In the genomic region with DNA sequence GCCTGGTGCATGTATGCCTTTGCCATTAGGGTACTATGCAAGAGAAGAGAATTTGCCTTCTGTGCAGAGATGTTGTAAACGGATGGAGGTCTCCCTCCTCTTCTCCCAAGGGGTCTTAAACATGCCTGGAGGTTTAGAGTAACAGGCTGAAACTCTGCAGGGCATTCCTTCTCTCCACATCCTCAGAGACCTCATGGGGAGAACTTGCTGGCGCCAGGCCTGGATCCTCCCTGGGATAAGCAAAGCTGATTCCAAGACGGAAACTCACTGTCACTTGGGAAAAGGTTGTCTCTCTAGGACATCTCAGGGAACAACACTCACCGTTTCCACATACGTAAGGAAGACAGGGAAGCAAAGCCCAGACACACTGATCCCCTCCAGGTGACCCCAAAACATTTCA, we compare ENCODE assay signal across 2 cellular contexts.
TF ChIP-seq lines count a peak whose summit lies in the region.

No MANE protein-coding gene starts in this region.

TF ChIP-seq in HEK293, 187 proteins besides CTCF, POLR2A, EP300 and RAD21:
- no peak for TF ChIP-seq SP2 (tag by site-specific recombination; IDR thresholded peaks at IDR 0.05)
- TF ChIP-seq ZIC2 (tag by site-specific recombination; IDR thresholded peaks at IDR 0.05): peak; percentile 71
- no peak for TF ChIP-seq ZNF132 (tag by site-specific recombination; IDR thresholded peaks at IDR 0.05; ENCODE audit: borderline replicate concordance)
- 0 out of 2 replicates have a peak, but pooled peaks have one; percentile 29 for TF ChIP-seq ZNF423 (tag by site-specific recombination; IDR thresholded peaks at IDR 0.05)
- TF ChIP-seq ZNF274 (IDR thresholded peaks at IDR 0.05; ENCODE audit: low read length): no peak
- no peak for TF ChIP-seq ZNF274 (tag by site-specific recombination; IDR thresholded peaks at IDR 0.05; ENCODE audit: borderline replicate concordance)
- TF ChIP-seq ZNF221 (tag by site-specific recombination; IDR thresholded peaks at IDR 0.05; ENCODE audit: borderline replicate concordance): no peak
- TF ChIP-seq GLIS1 (tag by site-specific recombination; IDR thresholded peaks at IDR 0.05): peak; percentile 51
- no peak for TF ChIP-seq ZNF837 (tag by site-specific recombination; IDR thresholded peaks at IDR 0.05)
- TF ChIP-seq ZNF561 (tag by site-specific recombination; IDR thresholded peaks at IDR 0.05; ENCODE audit: borderline replicate concordance): no peak

TF ChIP-seq in GM23338, 12 proteins besides CTCF, POLR2A, EP300 and RAD21:
- TF ChIP-seq EZH2 (IDR thresholded peaks at IDR 0.05; ENCODE audit: low read depth, unreplicated experiment): no peak
- TF ChIP-seq JUNB (IDR thresholded peaks at IDR 0.05; ENCODE audit: unreplicated experiment): no peak
